26 cellular contexts compared by ENCODE assay signal in the genomic region with DNA sequence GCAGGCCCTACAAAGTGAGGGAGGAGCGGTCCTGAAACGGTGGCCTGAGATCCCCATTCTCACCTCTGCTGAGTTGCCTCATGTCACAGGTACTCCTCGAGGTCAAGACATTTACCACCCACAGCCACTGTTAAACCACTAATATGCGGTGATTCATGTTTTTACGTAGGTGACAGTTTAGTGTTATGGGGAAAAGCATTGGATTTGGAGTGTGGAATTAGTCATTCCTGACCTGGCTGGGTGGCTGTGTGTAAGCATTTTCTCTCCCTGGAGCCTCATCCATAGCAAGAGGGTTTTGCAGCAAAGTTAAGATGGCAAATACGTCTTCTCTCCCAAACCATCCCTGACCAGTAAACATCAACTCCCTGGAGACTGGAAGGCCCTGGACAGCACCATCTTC. TPM values are rescaled to one million over a fixed set of nuclear protein-coding genes. Genes with fewer than 3 reads are reported as not detected.
A peak's percentile ranks its signal among the peaks of the same experiment; 100 is the strongest.
DNase-seq lines count a peak whose midpoint lies in the region; FAIRE-seq and TF ChIP-seq lines count a peak whose summit lies in the region.
"Had no signal": no experiment of that assay in that cellular context is flagged by ENCODE, and none has a peak within 500 bp of the region (broad histone marks: within the 10 kb centered on the region; RNA-seq: fewer than 3 reads in every experiment).

No MANE protein-coding gene starts in this region.

- H3K4me3 Mint-ChIP-seq in CD14-positive monocyte: no peak overlapping the region
- H3K4me3 Mint-ChIP-seq: CD4-positive, CD25-positive, alpha-beta regulatory T cell; effector memory CD8-positive, alpha-beta T cell; naive thymus-derived CD8-positive, alpha-beta T cell had no signal

- no peaks in the 10 kb centered on the region for H3K4me1 ChIP-seq in kidney (ENCODE audit: control insufficient read depth in 1 of 2, insufficient read depth in 1 of 2, low read depth in 1 of 2, low read length in 2 of 2)
- H3K4me1 ChIP-seq: ascending aorta, esophagus squamous epithelium, parathyroid adenoma, sigmoid colon had no signal

- FAIRE-seq in kidney (lab: Jason Lieb, UNC): no peak
- FAIRE-seq: GM12891 had no signal

- peak; percentile 66 for DNase-seq in Daoy (ENCODE audit: low read depth)
- peak; percentile 98 for DNase-seq in M059J (ENCODE audit: low read depth)
- peak; percentile 10 for DNase-seq in astrocyte of the hippocampus (ENCODE audit: low read depth, low spot score)
- peak; percentile 91 for DNase-seq in kidney tubule cell (ENCODE audit: low spot score)
- no peak for DNase-seq in AML-193 (lab: John Stamatoyannopoulos, UW)
- no peak for DNase-seq in SW 1271 (lab: John Stamatoyannopoulos, UW)
- DNase-seq in CD14-positive monocyte (ENCODE audit: low spot score): no peak
- no peak for DNase-seq in kidney
- DNase-seq: activated CD4-positive, alpha-beta T cell treated with anti-CD3 and anti-CD28 coated beads for 48 hours; activated naive CD4-positive, alpha-beta T cell treated with anti-CD3 and anti-CD28 coated beads, Interleukin-2, amount 50 U/mL, for 16 hours; CD4-positive, CD25-positive, alpha-beta regulatory T cell; effector memory CD8-positive, alpha-beta T cell; esophagus squamous epithelium; left colon; naive thymus-derived CD8-positive, alpha-beta T cell; NCI-H187 treated with DMSO at 0.1 percent for 48 hours; NCI-H2227 treated with DMSO at 0.1 percent for 48 hours; SIG-M5; sigmoid colon had no signal

- no peaks in the 10 kb centered on the region for H3K4me1 Mint-ChIP-seq in CD14-positive monocyte
- H3K4me1 Mint-ChIP-seq: CD4-positive, CD25-positive, alpha-beta regulatory T cell; naive thymus-derived CD8-positive, alpha-beta T cell had no signal

- no peaks in the 10 kb centered on the region for H3K36me3 ChIP-seq in kidney (ENCODE audit: control insufficient read depth in 1 of 2, insufficient read depth in 2 of 2, low read length in 2 of 2)
- H3K36me3 ChIP-seq: ascending aorta, esophagus squamous epithelium, sigmoid colon had no signal

- peaks cover 0 to 3% (median 0%) of the 10 kb centered on the region in 7 donors for H3K9me3 Mint-ChIP-seq in CD14-positive monocyte
- H3K9me3 Mint-ChIP-seq: effector memory CD8-positive, alpha-beta T cell had no signal

- H3K27ac ChIP-seq in kidney (ENCODE audit: low read depth in 2 of 2, low read length in 2 of 2): no peak overlapping the region
- H3K27ac ChIP-seq: ascending aorta, esophagus squamous epithelium, KMS-11, parathyroid adenoma, sigmoid colon had no signal

- H3K36me3 Mint-ChIP-seq in CD14-positive monocyte: no peaks in the 10 kb centered on the region
- H3K36me3 Mint-ChIP-seq: CD4-positive, CD25-positive, alpha-beta regulatory T cell; naive thymus-derived CD8-positive, alpha-beta T cell had no signal

- no peaks in the 10 kb centered on the region for H3K9me3 ChIP-seq in kidney (ENCODE audit: control insufficient read depth in 1 of 2, low read length in 2 of 2)
- H3K9me3 ChIP-seq: ascending aorta, esophagus squamous epithelium, sigmoid colon had no signal

- H3K27me3 Mint-ChIP-seq in CD14-positive monocyte (ENCODE audit: low read depth in 3 of 3): peaks cover 1 to 10% (median 4%) of the 10 kb centered on the region in 3 donors

- H3K4me3 ChIP-seq in kidney (ENCODE audit: low read length in 2 of 2): no peak overlapping the region
- H3K4me3 ChIP-seq: ascending aorta, esophagus squamous epithelium, sigmoid colon had no signal

- no peak for TF ChIP-seq CTCF in CD14-positive monocyte (IDR thresholded peaks at IDR 0.05)
- no peak for TF ChIP-seq CTCF in kidney (IDR thresholded peaks at IDR 0.05; ENCODE audit: borderline replicate concordance, extremely low read depth, insufficient read depth)

- no peak overlapping the region for H3K27ac Mint-ChIP-seq in CD14-positive monocyte
- H3K27ac Mint-ChIP-seq: CD4-positive, CD25-positive, alpha-beta regulatory T cell; effector memory CD8-positive, alpha-beta T cell; naive thymus-derived CD8-positive, alpha-beta T cell had no signal

- H3K9ac ChIP-seq in kidney (ENCODE audit: low read length in 2 of 2): no peak overlapping the region
- H3K9ac ChIP-seq: KMS-11, parathyroid adenoma had no signal

- intact Hi-C loops in CD14-positive monocyte (cut with micrococcal nuclease) (no loop called here), kidney (cut with DNase I) (no loop called here)

RNA-seq across cellular contexts. Expression of a gene that starts 57.8 kb away (rescaled TPM):
- total RNA-seq in Daoy (2014; rRNA removed; shearing (Covaris generic)): not detected in 2 replicates
- total RNA-seq in M059J (2014; rRNA removed; shearing (Covaris generic)): 0.12 and 0.15 TPM in 2 replicates
- polyA plus RNA-seq in CD14-positive monocyte (not detected), kidney (ENCODE audit: insufficient read depth, low read depth, low replicate concordance) (not detected)
- 0.06 TPM for total RNA-seq in kidney
- total RNA-seq: CD4-positive, CD25-positive, alpha-beta regulatory T cell; esophagus squamous epithelium; naive thymus-derived CD8-positive, alpha-beta T cell; OCI-LY7; subcutaneous adipose tissue; T-helper 1 cell treated with Interleukin-12 subunit alpha and Interleukin-12 subunit beta and Interleukin-4 antibody, amounts not matched to agents 30 ng/mL and 1 ng/mL, for 36 hours had no signal
- polyA plus RNA-seq: CD4-positive, CD25-positive, alpha-beta regulatory T cell; naive thymus-derived CD8-positive, alpha-beta T cell had no signal

Comparison
In these comparisons a context has a peak if more than half of its experiments do, and no peak if none do; other contexts are left out.
1. DNase-seq: peak in Daoy (single experiment), M059J (single experiment), astrocyte of the hippocampus (single experiment) and kidney tubule cell (single experiment); none in AML-193 (0 of 2), SW 1271 (0 of 2), CD14-positive monocyte (single experiment) and kidney (single experiment).